9 cellular contexts compared by ENCODE assay signal in the genomic region with DNA sequence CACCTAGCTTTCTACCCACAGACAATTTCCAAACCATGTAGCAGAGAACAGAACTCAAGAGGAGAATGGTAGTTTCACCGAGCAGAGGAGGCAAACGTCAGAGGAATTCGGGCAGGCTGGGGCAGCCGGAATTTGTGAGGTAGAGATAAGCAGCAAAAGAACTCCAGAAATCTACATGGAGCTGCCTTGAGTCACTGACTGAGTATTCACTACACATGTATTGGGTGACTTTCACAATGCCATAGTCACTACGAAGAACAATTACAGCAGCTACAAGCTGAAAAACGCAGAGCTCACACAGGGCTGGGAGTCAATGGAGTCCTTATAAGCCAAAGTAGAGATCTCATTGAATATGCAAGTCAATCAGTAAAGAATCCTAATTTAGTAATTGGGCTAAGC. TPM values are rescaled to one million over a fixed set of nuclear protein-coding genes. Genes with fewer than 3 reads are reported as not detected.
A peak's percentile ranks its signal among the peaks of the same experiment; 100 is the strongest.
DNase-seq lines count a peak whose midpoint lies in the region; ATAC-seq, FAIRE-seq and TF ChIP-seq lines count a peak whose summit lies in the region.
"Had no signal": no experiment of that assay in that cellular context is flagged by ENCODE, and none has a peak within 500 bp of the region (broad histone marks: within the 10 kb centered on the region; RNA-seq: fewer than 3 reads in every experiment).

No MANE protein-coding gene starts in this region.

- POLR2A ChIA-PET in K562 (lab: Yijun Ruan, JAX), result interaction anchor here (0.5 to 1.9 kb wide), 11 partner anchors 10 to 702 kb away, joined by 3 to 8 read pairs (median 4); a partner anchor contains a TSS

- under 1% methylated on average over 6 of the region's 6 CpGs for WGBS in K562 (ENCODE audit: insufficient coverage, low coverage, missing lambda C conversion rate)
- 34% methylated on average over 6 of the region's 6 CpGs for WGBS in right cardiac atrium

- intact Hi-C loops in K562 (cut with micrococcal nuclease) (no loop called here), right cardiac atrium (cut with DNase I) (no loop called here)

- H3K4me1 ChIP-seq in K562 (replicated peaks in 1 of 2; ENCODE audit: control insufficient read depth in 2 of 2, insufficient read depth in 2 of 2, low read length in 2 of 2) (peaks cover 0 to 18% of the 10 kb centered on the region in 2 experiments; a peak in 2 of 5 replicates), right cardiac atrium (ENCODE audit: control insufficient read depth, insufficient read depth, low read length) (peaks cover 1% of the 10 kb centered on the region)

- FAIRE-seq in HTR-8/SVneo (lab: Jason Lieb, UNC) (peak; percentile 74), K562 (lab: Jason Lieb, UNC) (peak; percentile 88)

- H3K4me3 ChIP-seq in K562 (no peak overlapping the region), right cardiac atrium (ENCODE audit: low read length) (no peak overlapping the region)

- H3K79me2 ChIP-seq in K562 (ENCODE audit: control insufficient read depth, insufficient read depth, low read length), result peaks cover 91% of the 10 kb centered on the region

- H2AFZ ChIP-seq in K562 (ENCODE audit: low read depth, low read length), result no peak overlapping the region

- no peak for TF ChIP-seq POLR2A in K562 (conservative IDR thresholded peaks at IDR 0.05)

- peak overlapping the region; percentile 60 for H3K27ac ChIP-seq in K562 (ENCODE audit: extremely low read depth, low read depth, low read length)
- H3K27ac ChIP-seq in right cardiac atrium (ENCODE audit: low read length), result no peak overlapping the region

- TF ChIP-seq CTCF in K562 (IDR thresholded peaks at IDR 0.05 in 2 of 3, conservative IDR thresholded peaks at IDR 0.05 in 1 of 3; ENCODE audit: insufficient read depth in 2 of 3, low read depth in 1 of 3, low read length in 3 of 3), result no peak

- peaks cover 10% of the 10 kb centered on the region for H4K20me1 ChIP-seq in K562 (replicated peaks; ENCODE audit: control insufficient read depth, insufficient read depth, low read length)

- H3K27me3 ChIP-seq in K562 (ENCODE audit: control insufficient read depth in 2 of 2, insufficient read depth in 2 of 2, low read length in 2 of 2) (no peaks in the 10 kb centered on the region), right cardiac atrium (ENCODE audit: control insufficient read depth, insufficient read depth) (no peaks in the 10 kb centered on the region)

- H3K9me3 ChIP-seq in K562 (replicated peaks; ENCODE audit: control insufficient read depth, insufficient read depth, low read depth, low read length), result no peaks in the 10 kb centered on the region
- H3K9me3 ChIP-seq in right cardiac atrium (ENCODE audit: control insufficient read depth, low read length), result no peaks in the 10 kb centered on the region

- peaks cover 41% of the 10 kb centered on the region for H3K36me3 ChIP-seq in K562 (ENCODE audit: control insufficient read depth, insufficient read depth, low read length)

- DNase-seq in HTR-8/SVneo (ENCODE audit: insufficient read length, low spot score) (peak; percentile 28), K562 (ENCODE audit: extremely low read depth in 1 of 4, low spot score in 3 of 4) (peak in 3 of 4 experiments; percentile 20 to 87 (median 76)), right cardiac atrium (peak in 1 of 3 donors; percentile 20), stromal cell of bone marrow (ENCODE audit: low read depth) (peak; percentile 27), NCI-H1436 treated with DMSO at 0.1 percent for 48 hours (lab: John Stamatoyannopoulos, UW) (no peak), GM19240 (ENCODE audit: insufficient read length, low spot score) (no peak), NCI-H128 (lab: John Stamatoyannopoulos, UW; ENCODE audit: unreplicated experiment) (no peak)
- DNase-seq: NCI-H748 treated with DMSO at 0.1 percent for 48 hours, retina had no signal

- ATAC-seq in K562, result peak; percentile 97
- ATAC-seq in right cardiac atrium, result peak; percentile 78

- no peaks in the 10 kb centered on the region for H3K9me1 ChIP-seq in K562 (ENCODE audit: control insufficient read depth, insufficient read depth, low read length)

- no TSS peak for BruUV-seq in K562 (replicated peaks; lab: Mats Ljungman, UMichigan)

- CTCF ChIA-PET in K562 (lab: Yijun Ruan, JAX; ENCODE audit: low intra/inter-chr PET ratio), result no interaction called here

- H3K9ac ChIP-seq in K562 (ENCODE audit: insufficient read depth in 1 of 2, low read depth in 2 of 2, low read length in 2 of 2), result peak overlapping the region in 1 of 2 experiments; percentile 41; a peak in 3 of 4 replicates

- in situ Hi-C loops in K562 (cut with MboI), result no loop called here

- H3K4me2 ChIP-seq in K562 (ENCODE audit: insufficient read depth, low read length), result peak overlapping the region; percentile 56

- peak; percentile 36; the same call in 1 of the 2 replicates for TF ChIP-seq EP300 in K562 (IDR thresholded peaks at IDR 0.05; ENCODE audit: low read length)

- no peak for TF ChIP-seq RAD21 in K562 (CRISPR knock-in tag; conservative IDR thresholded peaks at IDR 0.05 in 1 of 2, IDR thresholded peaks at IDR 0.05 in 1 of 2)

TF ChIP-seq in K562, 482 proteins besides CTCF, POLR2A, EP300 and RAD21 (continues in another document):
- TF ChIP-seq MYNN (IDR thresholded peaks at IDR 0.05), result no peak
- no peak for TF ChIP-seq MYNN (CRISPR knock-in tag; IDR thresholded peaks at IDR 0.05)
- TF ChIP-seq JUNB (CRISPR knock-in tag; conservative IDR thresholded peaks at IDR 0.05), result no peak
- TF ChIP-seq C11orf30 (IDR thresholded peaks at IDR 0.05; ENCODE audit: low read depth), result no peak
- no peak for TF ChIP-seq NFIC (IDR thresholded peaks at IDR 0.05)

RNA-seq across cellular contexts. Expression of a gene that starts 13.4 kb away (rescaled TPM):
- total RNA-seq in K562 (2011; cell fraction: chromatin; rRNA removed; ENCODE audit: low replicate concordance), result 47.9 and 97.0 TPM in 2 replicates
- 47.9 and 67.9 TPM in 2 replicates for total RNA-seq in K562 (2011; cell fraction: nucleolus; rRNA removed)
- total RNA-seq in K562 (2011; cell fraction: nucleoplasm; rRNA removed), result 50.2 and 70.3 TPM in 2 replicates
- 122 and 192 TPM in 2 replicates for total RNA-seq in K562 (2014; rRNA removed)
- 144 and 165 TPM in 2 replicates for total RNA-seq in K562 (2014; rRNA removed; fragmentation: Illumina TruSeq; extraction: Trizol)
- 124 and 143 TPM in 2 replicates for total RNA-seq in K562 (2015; rRNA removed; fragmentation: Illumina TruSeq; extraction: Trizol)
- 166 and 189 TPM in 2 replicates for total RNA-seq in K562 (2021)
- 224 and 304 TPM in 2 replicates for polyA plus RNA-seq in K562 (2011; rRNA removed)
- 185 and 294 TPM in 2 replicates for polyA plus RNA-seq in K562 (2011; cell fraction: cytosol; rRNA removed)
- 100 and 142 TPM in 2 replicates for polyA plus RNA-seq in K562 (2011; cell fraction: nucleus; rRNA removed)
- 144 and 242 TPM in 2 replicates for polyA plus RNA-seq in K562 (2012)
- polyA plus RNA-seq in K562 (2014; fragmentation: Illumina TruSeq; extraction: Trizol), result 172 and 255 TPM in 2 replicates
- polyA plus RNA-seq in K562 (2014; fragmentation: Nextera tagmentation; extraction: Ambion mirVana), result 100 to 1,000 TPM; 434 to 501 TPM
- 230 and 250 TPM in 2 replicates for polyA plus RNA-seq in K562 (2014; rRNA removed)
- polyA minus RNA-seq in K562 (2011; rRNA and poly(A)+ RNA removed), result 73.7 and 81.3 TPM in 2 replicates
- polyA minus RNA-seq in K562 (2011; cell fraction: cytosol; rRNA and poly(A)+ RNA removed), result 37.5 and 45.1 TPM in 2 replicates
- polyA minus RNA-seq in K562 (2011; cell fraction: nucleus; rRNA and poly(A)+ RNA removed), result 59.8 and 62.9 TPM in 2 replicates
- 100 to 1,000 TPM; 117 to 127 (median 125) TPM for total RNA-seq in right cardiac atrium
- 342 TPM for polyA plus RNA-seq in right cardiac atrium

RNA-seq across cellular contexts. Expression of a gene that starts 13.7 kb away (rescaled TPM):
- total RNA-seq in K562 (2011; cell fraction: chromatin; rRNA removed; ENCODE audit: low replicate concordance), result 44.6 and 60.6 TPM in 2 replicates
- total RNA-seq in K562 (2011; cell fraction: nucleolus; rRNA removed), result 31.3 and 39.4 TPM in 2 replicates
- 28.4 and 36.6 TPM in 2 replicates for total RNA-seq in K562 (2011; cell fraction: nucleoplasm; rRNA removed)
- total RNA-seq in K562 (2014; rRNA removed) (64.6 and 140 TPM in 2 replicates), K562 (2014; rRNA removed; fragmentation: Illumina TruSeq; extraction: Trizol) (161 and 186 TPM in 2 replicates), K562 (2015; rRNA removed; fragmentation: Illumina TruSeq; extraction: Trizol) (103 and 106 TPM in 2 replicates), K562 (2021) (87.6 and 92.3 TPM in 2 replicates), right cardiac atrium (10 to 100 TPM in 1 of 4 donors, 1 to 10 TPM in 3; 6.4 to 11.8 (median 7.9) TPM)
- polyA plus RNA-seq in K562 (2011; rRNA removed) (95.8 and 123 TPM in 2 replicates), K562 (2014; fragmentation: Illumina TruSeq; extraction: Trizol) (140 and 158 TPM in 2 replicates), K562 (2014; fragmentation: Nextera tagmentation; extraction: Ambion mirVana) (100 to 1,000 TPM; 343 to 384 TPM), K562 (2014; rRNA removed) (209 and 279 TPM in 2 replicates), right cardiac atrium (4.9 TPM)
- 36.0 and 53.1 TPM in 2 replicates for polyA plus RNA-seq in K562 (2011; cell fraction: cytosol; rRNA removed)
- 27.2 and 47.1 TPM in 2 replicates for polyA plus RNA-seq in K562 (2011; cell fraction: nucleus; rRNA removed)
- polyA plus RNA-seq in K562 (2012), result 92.4 and 304 TPM in 2 replicates
- polyA minus RNA-seq in K562 (2011; rRNA and poly(A)+ RNA removed), result 92.7 and 93.9 TPM in 2 replicates
- 42.0 and 48.2 TPM in 2 replicates for polyA minus RNA-seq in K562 (2011; cell fraction: cytosol; rRNA and poly(A)+ RNA removed)
- polyA minus RNA-seq in K562 (2011; cell fraction: nucleus; rRNA and poly(A)+ RNA removed), result 28.3 and 30.8 TPM in 2 replicates

RNA-seq across cellular contexts. Expression of a gene that starts 42.4 kb away (rescaled TPM):
- 22.3 and 56.7 TPM in 2 replicates for total RNA-seq in K562 (2011; cell fraction: chromatin; rRNA removed; ENCODE audit: low replicate concordance)
- 18.6 and 19.5 TPM in 2 replicates for total RNA-seq in K562 (2011; cell fraction: nucleolus; rRNA removed)
- 27.1 and 32.0 TPM in 2 replicates for total RNA-seq in K562 (2011; cell fraction: nucleoplasm; rRNA removed)
- 16.5 and 20.5 TPM in 2 replicates for total RNA-seq in K562 (2014; rRNA removed)
- 35.3 and 38.8 TPM in 2 replicates for total RNA-seq in K562 (2014; rRNA removed; fragmentation: Illumina TruSeq; extraction: Trizol)
- 39.4 and 40.9 TPM in 2 replicates for total RNA-seq in K562 (2015; rRNA removed; fragmentation: Illumina TruSeq; extraction: Trizol)
- total RNA-seq in K562 (2021), result 22.5 and 23.4 TPM in 2 replicates
- polyA plus RNA-seq in K562 (2011; rRNA removed), result 21.3 and 29.2 TPM in 2 replicates
- polyA plus RNA-seq in K562 (2011; cell fraction: cytosol; rRNA removed), result 12.2 and 16.4 TPM in 2 replicates
- polyA plus RNA-seq in K562 (2011; cell fraction: nucleus; rRNA removed), result 16.4 and 17.0 TPM in 2 replicates
- polyA plus RNA-seq in K562 (2012), result 13.7 and 17.9 TPM in 2 replicates
- 28.1 and 31.3 TPM in 2 replicates for polyA plus RNA-seq in K562 (2014; fragmentation: Illumina TruSeq; extraction: Trizol)
- 1 to 10 TPM; 6.7 to 7.8 TPM for polyA plus RNA-seq in K562 (2014; fragmentation: Nextera tagmentation; extraction: Ambion mirVana)
- 15.3 and 19.3 TPM in 2 replicates for polyA plus RNA-seq in K562 (2014; rRNA removed)
- polyA minus RNA-seq in K562 (2011; rRNA and poly(A)+ RNA removed), result 32.5 and 37.6 TPM in 2 replicates
- polyA minus RNA-seq in K562 (2011; cell fraction: cytosol; rRNA and poly(A)+ RNA removed), result 8.8 and 16.4 TPM in 2 replicates
- 13.1 and 24.1 TPM in 2 replicates for polyA minus RNA-seq in K562 (2011; cell fraction: nucleus; rRNA and poly(A)+ RNA removed)
- total RNA-seq in right cardiac atrium, result 10 to 100 TPM; 19.9 to 25.7 (median 22.1) TPM
- polyA plus RNA-seq in right cardiac atrium, result 9.4 TPM

Comparison
In these comparisons a context has a peak if more than half of its experiments do, and no peak if none do; other contexts are left out.
1. DNase-seq: peak in HTR-8/SVneo (single experiment), K562 (3 of 4) and stromal cell of bone marrow (single experiment); none in NCI-H1436 treated with DMSO at 0.1 percent for 48 hours (single experiment), GM19240 (single experiment) and NCI-H128 (single experiment).